ENCODE assay signal across 21 cellular contexts in genomic region chr13:99190147-99190985, GRCh38.
"Had no signal": no experiment of that assay in that cellular context is flagged by ENCODE, and none has a peak within 500 bp of the region (broad histone marks: within the 10 kb centered on the region; RNA-seq: fewer than 3 reads in every experiment).

No MANE protein-coding gene starts in this region.

- H3K27me3 ChIP-seq: body of pancreas, cardiac muscle cell, heart right ventricle, left lung, ovary had no signal

- DNase-seq: activated CD4-positive, alpha-beta memory T cell treated with anti-CD3 and anti-CD28 coated beads for 36 hours; activated CD4-positive, alpha-beta T cell treated with anti-CD3 and anti-CD28 coated beads for 48 hours; activated CD8-positive, alpha-beta memory T cell treated with anti-CD3 and anti-CD28 coated beads, Interleukin-2, amount 10 ng/mL, durations not matched to agents 7 days and 5 days; activated effector memory CD4-positive, alpha-beta T cell treated with anti-CD3 and anti-CD28 coated beads, Interleukin-2, amount 50 U/mL, for 16 hours; activated naive CD4-positive, alpha-beta T cell treated with anti-CD3 and anti-CD28 coated beads, Interleukin-2, amount 10 ng/mL, durations not matched to agents 7 days and 5 days; activated T-cell treated with anti-CD3 and anti-CD28 coated beads for 4 hours; amygdala; body of pancreas; effector memory CD8-positive, alpha-beta T cell; heart right ventricle; left lung; mammary epithelial cell; midbrain; natural killer cell; ovary; stimulated activated CD4-positive, alpha-beta T cell treated with anti-CD3 and anti-CD28 coated beads, Interleukin-4, amount 100 ng/mL, for 24 hours; stimulated activated naive CD4-positive, alpha-beta T cell treated with Interleukin-2 at 50 U/mL for 16 hours had no signal

- H3K4me3 ChIP-seq: body of pancreas, cardiac muscle cell, heart right ventricle, left lung, ovary, prostate gland had no signal

- H3K36me3 ChIP-seq: cardiac muscle cell, heart right ventricle, left lung, ovary, prostate gland had no signal

- H3K27me3 Mint-ChIP-seq: activated CD4-positive, alpha-beta memory T cell treated with anti-CD3 and anti-CD28 coated beads for 36 hours; activated CD8-positive, alpha-beta memory T cell treated with anti-CD3 and anti-CD28 coated beads, Interleukin-2, amount 10 ng/mL, durations not matched to agents 7 days and 5 days; effector memory CD8-positive, alpha-beta T cell; type B pancreatic cell had no signal

- H3K27ac ChIP-seq: body of pancreas, cardiac muscle cell, heart right ventricle, left lung, ovary, prostate gland had no signal

- H3K9me3 Mint-ChIP-seq: activated CD4-positive, alpha-beta memory T cell treated with anti-CD3 and anti-CD28 coated beads for 36 hours; activated naive CD4-positive, alpha-beta T cell treated with anti-CD3 and anti-CD28 coated beads, Interleukin-2, amount 10 ng/mL, durations not matched to agents 7 days and 5 days; effector memory CD8-positive, alpha-beta T cell; natural killer cell; type B pancreatic cell had no signal

- H3K4me3 Mint-ChIP-seq: activated CD4-positive, alpha-beta memory T cell treated with anti-CD3 and anti-CD28 coated beads for 36 hours; activated CD8-positive, alpha-beta memory T cell treated with anti-CD3 and anti-CD28 coated beads, Interleukin-2, amount 10 ng/mL, durations not matched to agents 7 days and 5 days; activated naive CD4-positive, alpha-beta T cell treated with anti-CD3 and anti-CD28 coated beads, Interleukin-2, amount 10 ng/mL, durations not matched to agents 7 days and 5 days; effector memory CD8-positive, alpha-beta T cell; natural killer cell; type B pancreatic cell had no signal

- H3K36me3 Mint-ChIP-seq: activated CD4-positive, alpha-beta memory T cell treated with anti-CD3 and anti-CD28 coated beads for 36 hours; activated CD8-positive, alpha-beta memory T cell treated with anti-CD3 and anti-CD28 coated beads, Interleukin-2, amount 10 ng/mL, durations not matched to agents 7 days and 5 days; activated naive CD4-positive, alpha-beta T cell treated with anti-CD3 and anti-CD28 coated beads, Interleukin-2, amount 10 ng/mL, durations not matched to agents 7 days and 5 days; natural killer cell; type B pancreatic cell had no signal

- ATAC-seq: activated CD8-positive, alpha-beta memory T cell treated with anti-CD3 and anti-CD28 coated beads, Interleukin-2, amount 10 ng/mL, durations not matched to agents 7 days and 5 days; body of pancreas; effector memory CD8-positive, alpha-beta T cell; left lung; natural killer cell; SK-N-SH treated with all-trans-retinoic acid at 6 μM for 48 hours had no signal

- H3K9me3 ChIP-seq: body of pancreas, heart right ventricle, left lung, ovary, prostate gland had no signal

- H3K4me1 ChIP-seq: body of pancreas had no signal

- H3K27ac Mint-ChIP-seq: activated CD4-positive, alpha-beta memory T cell treated with anti-CD3 and anti-CD28 coated beads for 36 hours; activated CD8-positive, alpha-beta memory T cell treated with anti-CD3 and anti-CD28 coated beads, Interleukin-2, amount 10 ng/mL, durations not matched to agents 7 days and 5 days; activated naive CD4-positive, alpha-beta T cell treated with anti-CD3 and anti-CD28 coated beads, Interleukin-2, amount 10 ng/mL, durations not matched to agents 7 days and 5 days; effector memory CD8-positive, alpha-beta T cell; natural killer cell; type B pancreatic cell had no signal
